ENCODE assay signal across 28 cellular contexts in the genomic region with DNA sequence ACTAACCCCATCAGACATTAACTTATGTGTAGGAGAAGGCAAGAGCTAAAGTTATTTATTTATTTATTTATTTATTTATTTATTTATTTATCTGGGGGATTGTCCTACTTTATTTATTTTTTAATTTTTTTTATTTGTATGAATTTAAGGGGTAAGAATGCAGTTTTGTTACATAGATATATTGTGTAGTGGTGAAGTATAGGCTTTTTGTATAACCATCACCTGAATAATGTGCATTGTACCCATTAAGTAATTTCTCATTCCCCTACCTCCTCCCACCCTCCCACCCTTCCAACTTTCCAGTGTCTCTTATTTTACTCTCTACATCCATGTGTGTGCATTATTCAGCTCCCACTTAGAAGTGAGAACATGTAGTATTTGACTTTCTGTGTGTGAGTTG.
"Had no signal": no experiment of that assay in that cellular context is flagged by ENCODE, and none has a peak within 500 bp of the region (broad histone marks: within the 10 kb centered on the region; RNA-seq: fewer than 3 reads in every experiment).

No MANE protein-coding gene starts in this region.

- H3K4me3 Mint-ChIP-seq: dendritic cell treated with granulocyte-macrophage colony-stimulating factor and Interleukin-4, amounts not matched to agents 40 ng/mL and 50 ng/mL, for 4 days; effector memory CD8-positive, alpha-beta T cell; endodermal cell had no signal

- H3K27me3 ChIP-seq: colonic mucosa, dorsolateral prefrontal cortex, esophagus muscularis mucosa, esophagus squamous epithelium, foreskin keratinocyte, gastrocnemius medialis, gastroesophageal sphincter, heart left ventricle, heart right ventricle had no signal

- H3K27ac Mint-ChIP-seq: dendritic cell treated with granulocyte-macrophage colony-stimulating factor and Interleukin-4, amounts not matched to agents 40 ng/mL and 50 ng/mL, for 4 days; effector memory CD8-positive, alpha-beta T cell; endodermal cell had no signal

- H3K9me3 ChIP-seq: colonic mucosa, esophagus muscularis mucosa, esophagus squamous epithelium, gastrocnemius medialis, gastroesophageal sphincter, heart left ventricle, heart right ventricle had no signal

- H3K36me3 ChIP-seq: colonic mucosa, esophagus muscularis mucosa, esophagus squamous epithelium, gastrocnemius medialis, gastroesophageal sphincter, heart left ventricle, heart right ventricle had no signal

- FAIRE-seq: colon, endothelial cell of umbilical vein, frontal cortex had no signal

- H3K9me3 Mint-ChIP-seq: dendritic cell treated with granulocyte-macrophage colony-stimulating factor and Interleukin-4, amounts not matched to agents 40 ng/mL and 50 ng/mL, for 4 days; endodermal cell had no signal

- H3K4me3 ChIP-seq: colonic mucosa, coronary artery, dorsolateral prefrontal cortex, esophagus muscularis mucosa, esophagus squamous epithelium, gastrocnemius medialis, gastroesophageal sphincter, heart left ventricle, heart right ventricle had no signal

- H3K27ac ChIP-seq: colonic mucosa, coronary artery, dorsolateral prefrontal cortex, epithelial cell of prostate, esophagus muscularis mucosa, esophagus squamous epithelium, foreskin keratinocyte, gastrocnemius medialis, gastroesophageal sphincter, heart left ventricle, heart right ventricle had no signal

- ATAC-seq: effector memory CD8-positive, alpha-beta T cell; esophagus mucosa; gastrocnemius medialis; gastroesophageal sphincter; heart left ventricle; heart right ventricle had no signal

- H3K27me3 Mint-ChIP-seq: dendritic cell treated with granulocyte-macrophage colony-stimulating factor and Interleukin-4, amounts not matched to agents 40 ng/mL and 50 ng/mL, for 4 days; effector memory CD8-positive, alpha-beta T cell had no signal

- DNase-seq: colonic mucosa; cortex of kidney; dermis blood vessel endothelial cell; dorsolateral prefrontal cortex; effector CD4-positive, alpha-beta T cell; effector CD8-positive, alpha-beta T cell; effector memory CD4-positive, alpha-beta T cell; effector memory CD8-positive, alpha-beta T cell; endodermal cell; erythroblast; esophagus squamous epithelium; foreskin fibroblast; foreskin keratinocyte; foreskin melanocyte; gastrocnemius medialis; glutamatergic neuron; head of caudate nucleus; heart left ventricle; heart right ventricle had no signal

- H3K4me1 ChIP-seq: colonic mucosa, esophagus muscularis mucosa, foreskin keratinocyte, gastrocnemius medialis, gastroesophageal sphincter had no signal
